ENCODE assay signal across 8 cellular contexts in genomic region chr1:94883688-94884087, GRCh38. TPM values are rescaled to one million over a fixed set of nuclear protein-coding genes. Genes with fewer than 3 reads are reported as not detected.
DNase-seq lines count a peak whose midpoint lies in the region; ATAC-seq and TF ChIP-seq lines count a peak whose summit lies in the region.

No MANE protein-coding gene starts in this region.

- DNase-seq in T47D (ENCODE audit: low read depth in 1 of 2, low spot score in 1 of 2) (peak; percentile 23 to 83), MCF 10A (ENCODE audit: unreplicated experiment) (no peak), right cardiac atrium (no peak), NCI-H2227 (lab: John Stamatoyannopoulos, UW; ENCODE audit: unreplicated experiment) (no peak), NCI-H1694 (lab: John Stamatoyannopoulos, UW) (no peak), islet precursor cell (no peak)
- DNase-seq in activated T-helper 1 cell treated with anti-CD3 and anti-CD28 coated beads, Interleukin-12 subunit alpha, Interleukin-12 subunit beta, Interleukin-2, Interleukin-4 antibody, amounts not matched to agents 30 ng/mL and 10 ng/mL and 1 ng/mL, durations not matched to agents 14 hours and 24 hours and 36 hours (ENCODE audit: low spot score) = no peak

- H3K4me1 Mint-ChIP-seq in MCF 10A (ENCODE audit: insufficient read depth, unreplicated experiment) = peaks cover 9% of the 10 kb centered on the region
- peaks cover 14% of the 10 kb centered on the region for H3K4me1 Mint-ChIP-seq in activated T-helper 1 cell treated with anti-CD3 and anti-CD28 coated beads, Interleukin-12 subunit alpha, Interleukin-12 subunit beta, Interleukin-2, Interleukin-4 antibody, amounts not matched to agents 30 ng/mL and 10 ng/mL and 1 ng/mL, durations not matched to agents 14 hours and 24 hours and 36 hours (ENCODE audit: low read depth)

- CTCF ChIA-PET in MCF 10A (lab: Yijun Ruan, JAX) = interaction anchor here (1.1 kb wide), 1 partner anchor 20 kb away, joined by 3 read pairs; no protein-coding TSS in a partner anchor

- H3K36me3 ChIP-seq in stomach smooth muscle (ENCODE audit: control insufficient read depth in 2 of 2, insufficient read depth in 2 of 2, low read length in 2 of 2) = no peaks in the 10 kb centered on the region

- ATAC-seq in right cardiac atrium = peak; percentile 70 to 76

- H3K36me3 Mint-ChIP-seq in MCF 10A (ENCODE audit: insufficient read depth, unreplicated experiment) = no peaks in the 10 kb centered on the region
- H3K36me3 Mint-ChIP-seq in activated T-helper 1 cell treated with anti-CD3 and anti-CD28 coated beads, Interleukin-12 subunit alpha, Interleukin-12 subunit beta, Interleukin-2, Interleukin-4 antibody, amounts not matched to agents 30 ng/mL and 10 ng/mL and 1 ng/mL, durations not matched to agents 14 hours and 24 hours and 36 hours (ENCODE audit: low read depth) = no peaks in the 10 kb centered on the region

- no peaks in the 10 kb centered on the region for H3K27me3 Mint-ChIP-seq in MCF 10A (ENCODE audit: insufficient read depth, unreplicated experiment)
- no peaks in the 10 kb centered on the region for H3K27me3 Mint-ChIP-seq in activated T-helper 1 cell treated with anti-CD3 and anti-CD28 coated beads, Interleukin-12 subunit alpha, Interleukin-12 subunit beta, Interleukin-2, Interleukin-4 antibody, amounts not matched to agents 30 ng/mL and 10 ng/mL and 1 ng/mL, durations not matched to agents 14 hours and 24 hours and 36 hours (ENCODE audit: insufficient read depth)

- TF ChIP-seq CTCF in MCF 10A (IDR thresholded peaks at IDR 0.05; ENCODE audit: unreplicated experiment) = no peak

- no peaks in the 10 kb centered on the region for H3K4me1 ChIP-seq in right cardiac atrium (ENCODE audit: control insufficient read depth, insufficient read depth, low read length)
- peaks cover 24% of the 10 kb centered on the region for H3K4me1 ChIP-seq in stomach smooth muscle (ENCODE audit: control insufficient read depth, insufficient read depth, low read length)

- POLR2A ChIA-PET in MCF 10A (lab: Yijun Ruan, JAX) = no interaction called here

- no peak overlapping the region for H3K27ac ChIP-seq in right cardiac atrium (ENCODE audit: low read length)
- H3K27ac ChIP-seq in stomach smooth muscle (ENCODE audit: low read length) = peak overlapping the region; percentile 88

- no peak overlapping the region for H3K27ac Mint-ChIP-seq in MCF 10A (ENCODE audit: low read depth, unreplicated experiment)
- peak overlapping the region; percentile 15 for H3K27ac Mint-ChIP-seq in activated T-helper 1 cell treated with anti-CD3 and anti-CD28 coated beads, Interleukin-12 subunit alpha, Interleukin-12 subunit beta, Interleukin-2, Interleukin-4 antibody, amounts not matched to agents 30 ng/mL and 10 ng/mL and 1 ng/mL, durations not matched to agents 14 hours and 24 hours and 36 hours

- H3K27me3 ChIP-seq in right cardiac atrium (ENCODE audit: control insufficient read depth, insufficient read depth) = no peaks in the 10 kb centered on the region
- H3K27me3 ChIP-seq in stomach smooth muscle (ENCODE audit: control insufficient read depth in 1 of 2, insufficient read depth in 2 of 2, low read length in 2 of 2) = no peaks in the 10 kb centered on the region

- H3K9ac ChIP-seq in stomach smooth muscle (ENCODE audit: low read length in 2 of 2) = peak overlapping the region in 1 of 2 donors; percentile 44

- H3K9me3 Mint-ChIP-seq in MCF 10A (ENCODE audit: unreplicated experiment) = no peaks in the 10 kb centered on the region
- no peaks in the 10 kb centered on the region for H3K9me3 Mint-ChIP-seq in activated T-helper 1 cell treated with anti-CD3 and anti-CD28 coated beads, Interleukin-12 subunit alpha, Interleukin-12 subunit beta, Interleukin-2, Interleukin-4 antibody, amounts not matched to agents 30 ng/mL and 10 ng/mL and 1 ng/mL, durations not matched to agents 14 hours and 24 hours and 36 hours

- peak overlapping the region; percentile 12 for H3K4me3 ChIP-seq in right cardiac atrium (ENCODE audit: low read length)
- peak overlapping the region; percentile 36 to 41 for H3K4me3 ChIP-seq in stomach smooth muscle (ENCODE audit: low read length in 2 of 2)

- BruUV-seq in MCF 10A (replicated peaks; lab: Mats Ljungman, UMichigan) = no TSS peak

- intact Hi-C loops in MCF 10A (cut with micrococcal nuclease) (no loop called here), right cardiac atrium (cut with DNase I) (no loop called here)
- intact Hi-C loops in activated T-helper 1 cell treated with anti-CD3 and anti-CD28 coated beads, Interleukin-12 subunit alpha, Interleukin-12 subunit beta, Interleukin-2, Interleukin-4 antibody, amounts not matched to agents 30 ng/mL and 10 ng/mL and 1 ng/mL, durations not matched to agents 14 hours and 24 hours and 36 hours (cut with micrococcal nuclease) = loop anchor here (1.0 to 2.0 kb wide), 2 partner anchors 29 to 43 kb away; no protein-coding TSS in a partner anchor

- no peak overlapping the region for H3K4me3 Mint-ChIP-seq in MCF 10A (ENCODE audit: unreplicated experiment)
- H3K4me3 Mint-ChIP-seq in activated T-helper 1 cell treated with anti-CD3 and anti-CD28 coated beads, Interleukin-12 subunit alpha, Interleukin-12 subunit beta, Interleukin-2, Interleukin-4 antibody, amounts not matched to agents 30 ng/mL and 10 ng/mL and 1 ng/mL, durations not matched to agents 14 hours and 24 hours and 36 hours = peak overlapping the region; percentile 15

- H3K9me3 ChIP-seq in right cardiac atrium (ENCODE audit: control insufficient read depth, low read length) (no peaks in the 10 kb centered on the region), stomach smooth muscle (ENCODE audit: control insufficient read depth in 2 of 2, low read length in 2 of 2) (no peaks in the 10 kb centered on the region)

- in situ Hi-C loops in T47D (cut with HindIII; ENCODE audit: low pct_unique_long_range_greater_than_20kb, low sequenced_read_pairs) = no loop called here

- 28% methylated on average over 4 of the region's 4 CpGs for WGBS in right cardiac atrium

RNA-seq across cellular contexts. Expression of gene CNN3, which starts 43.2 kb away (rescaled TPM):
- 44.5 and 48.2 TPM in 2 replicates for total RNA-seq in MCF 10A (2022)
- 1.4 and 1.9 TPM in 2 replicates for total RNA-seq in activated T-helper 1 cell treated with anti-CD3 and anti-CD28 coated beads, Interleukin-12 subunit alpha, Interleukin-12 subunit beta, Interleukin-2, Interleukin-4 antibody, amounts not matched to agents 30 ng/mL and 10 ng/mL and 1 ng/mL, durations not matched to agents 14 hours and 24 hours and 36 hours
- 100 to 1,000 TPM; 105 to 162 (median 112) TPM for total RNA-seq in right cardiac atrium
- polyA plus RNA-seq in right cardiac atrium = 61.2 TPM

Comparison
In these comparisons a context has a peak if more than half of its experiments do, and no peak if none do; other contexts are left out.
1. DNase-seq: peak in T47D (2 of 2); none in MCF 10A (single experiment), activated T-helper 1 cell treated with anti-CD3 and anti-CD28 coated beads, Interleukin-12 subunit alpha, Interleukin-12 subunit beta, Interleukin-2, Interleukin-4 antibody, amounts not matched to agents 30 ng/mL and 10 ng/mL and 1 ng/mL, durations not matched to agents 14 hours and 24 hours and 36 hours (single experiment), right cardiac atrium (0 of 3), NCI-H2227 (single experiment), NCI-H1694 (single experiment) and islet precursor cell (single experiment).
2. RNA of gene CNN3, which starts 43.2 kb away (total RNA-seq): 105 to 162 TPM in right cardiac atrium and 44.5 to 48.2 TPM in MCF 10A; 1.4 to 1.9 TPM in activated T-helper 1 cell treated with anti-CD3 and anti-CD28 coated beads, Interleukin-12 subunit alpha, Interleukin-12 subunit beta, Interleukin-2, Interleukin-4 antibody, amounts not matched to agents 30 ng/mL and 10 ng/mL and 1 ng/mL, durations not matched to agents 14 hours and 24 hours and 36 hours; every median in the first group is over 10 times any median in the second.